In the genomic region with DNA sequence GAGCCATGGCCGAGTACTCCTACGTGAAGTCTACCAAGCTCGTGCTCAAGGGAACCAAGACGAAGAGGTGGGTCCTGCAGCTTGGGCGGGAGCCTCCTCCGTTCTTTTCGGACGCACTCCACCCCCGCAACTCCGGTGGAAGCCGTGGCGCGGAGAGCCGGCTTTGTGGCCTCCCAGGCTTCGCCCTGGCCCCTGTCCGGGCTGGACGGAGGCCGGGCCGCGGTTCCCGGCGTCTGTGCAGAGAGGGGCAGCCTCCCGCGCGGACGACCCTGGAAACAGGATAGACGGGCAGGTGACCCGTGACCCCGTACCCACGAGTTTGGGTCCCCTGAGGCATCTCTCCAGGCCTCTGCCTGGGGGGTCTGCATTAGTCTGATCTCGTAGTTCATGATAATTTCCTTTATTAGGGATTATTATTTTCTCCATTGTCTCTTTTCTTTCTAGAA, we compare ENCODE assay signal across 8 cellular contexts. TPM values are rescaled to one million over a fixed set of nuclear protein-coding genes. Genes with fewer than 3 reads are reported as not detected.
DNase-seq lines count a peak whose midpoint lies in the region; ATAC-seq and TF ChIP-seq lines count a peak whose summit lies in the region.

No MANE protein-coding gene starts in this region.

- H2AFZ ChIP-seq in fibroblast of lung (ENCODE audit: low read length): peak overlapping the region; percentile 98

- peak overlapping the region; percentile 89 for H3K9ac ChIP-seq in fibroblast of lung (ENCODE audit: insufficient read depth, low read length)

- H3K4me2 ChIP-seq in fibroblast of lung (ENCODE audit: extremely low read depth, insufficient read depth, low read length): peak overlapping the region; percentile 72

- H3K36me3 ChIP-seq in Peyer's patch (no peaks in the 10 kb centered on the region), fibroblast of lung (ENCODE audit: control insufficient read depth, insufficient read depth, low read length) (no peaks in the 10 kb centered on the region)

- H3K4me1 ChIP-seq in Peyer's patch (peaks cover 0 to 7% (median 5%) of the 10 kb centered on the region in 4 donors), fibroblast of lung (ENCODE audit: control insufficient read depth, extremely low read depth, insufficient read depth, low read length) (no peaks in the 10 kb centered on the region)

- TF ChIP-seq CTCF in Peyer's patch (IDR thresholded peaks at IDR 0.05): no peak
- TF ChIP-seq CTCF in fibroblast of lung (conservative IDR thresholded peaks at IDR 0.05 in 1 of 2, IDR thresholded peaks at IDR 0.05 in 1 of 2; ENCODE audit: low read depth in 1 of 2, low read length in 2 of 2): no peak
- TF ChIP-seq CTCF in retinal pigment epithelial cell (conservative IDR thresholded peaks at IDR 0.05; ENCODE audit: low read depth, low read length): no peak

- no peak for TF ChIP-seq POLR2A in Peyer's patch (IDR thresholded peaks at IDR 0.05)

- ATAC-seq in GM19328 (IDR thresholded peaks at IDR 0.05; ENCODE audit: unreplicated experiment): peak; percentile 41
- no peak for ATAC-seq in HG02623 (IDR thresholded peaks at IDR 0.05; ENCODE audit: unreplicated experiment)

- no peaks in the 10 kb centered on the region for H4K20me1 ChIP-seq in fibroblast of lung (ENCODE audit: control insufficient read depth, extremely low read depth, insufficient read depth, low read length)

- DNase-seq in Peyer's patch (no peak), fibroblast of lung (ENCODE audit: low read depth in 2 of 2) (no peak), retinal pigment epithelial cell (ENCODE audit: low read depth) (no peak), NCI-H1417 treated with DMSO at 0.1 percent for 48 hours (lab: John Stamatoyannopoulos, UW) (no peak), 8988T (no peak), HuH-7.5 (ENCODE audit: low spot score) (no peak)

- H3K27me3 ChIP-seq in Peyer's patch (no peaks in the 10 kb centered on the region), fibroblast of lung (ENCODE audit: control insufficient read depth, insufficient read depth, low read length) (no peaks in the 10 kb centered on the region)

- peaks cover 25% of the 10 kb centered on the region for H3K79me2 ChIP-seq in fibroblast of lung (ENCODE audit: control insufficient read depth, insufficient read depth, low read length)

- H3K27ac ChIP-seq in Peyer's patch: peak overlapping the region; percentile 85 to 92 (median 88)
- H3K27ac ChIP-seq in fibroblast of lung (ENCODE audit: insufficient read depth, low read length): peak overlapping the region; percentile 88

- no peaks in the 10 kb centered on the region for H3K9me3 ChIP-seq in Peyer's patch
- H3K9me3 ChIP-seq in fibroblast of lung (ENCODE audit: control insufficient read depth, insufficient read depth, low read depth, low read length): no peaks in the 10 kb centered on the region

- H3K4me3 ChIP-seq in Peyer's patch (peak overlapping the region; percentile 69 to 99 (median 82)), fibroblast of lung (replicated peaks in 1 of 4; ENCODE audit: control extremely low read depth in 1 of 4, insufficient read depth in 1 of 4, low read depth in 3 of 4, low read length in 4 of 4) (peak overlapping the region; percentile 85 to 92 (median 88)), retinal pigment epithelial cell (ENCODE audit: low read length) (peak overlapping the region; percentile 95)

RNA-seq across cellular contexts. Expression of gene FRG1, which starts 0.4 kb away (rescaled TPM):
- 10 to 100 TPM; 18.5 to 26.8 (median 20.5) TPM for total RNA-seq in Peyer's patch
- 21.0 and 30.3 TPM in 2 replicates for total RNA-seq in fibroblast of lung
- 31.1 and 35.7 TPM in 2 replicates for polyA plus RNA-seq in fibroblast of lung
- 44.6 and 44.9 TPM in 2 replicates for polyA plus RNA-seq in fibroblast of lung (2012)
- 0.56 TPM in 1 of 2 replicates, not detected in the other for polyA minus RNA-seq in fibroblast of lung (ENCODE audit: low replicate concordance)
